Comparison of ENCODE assay signal across 24 cellular contexts in genomic region chr1:87170151-87170550, GRCh38.
DNase-seq lines count a peak whose midpoint lies in the region; ATAC-seq and TF ChIP-seq lines count a peak whose summit lies in the region.
"Had no signal": no experiment of that assay in that cellular context is flagged by ENCODE, and none has a peak within 500 bp of the region (broad histone marks: within the 10 kb centered on the region; RNA-seq: fewer than 3 reads in every experiment).

No MANE protein-coding gene starts in this region.

- H3K9me3 ChIP-seq in fibroblast of lung (ENCODE audit: control insufficient read depth, insufficient read depth, low read depth, low read length) (no peaks in the 10 kb centered on the region), testis (no peaks in the 10 kb centered on the region), PC-3 (ENCODE audit: low read length) (no peaks in the 10 kb centered on the region)
- H3K9me3 ChIP-seq: Caco-2, esophagus muscularis mucosa, right lobe of liver, upper lobe of right lung had no signal

- H3K27me3 ChIP-seq in fibroblast of lung (ENCODE audit: control insufficient read depth, insufficient read depth, low read length): no peaks in the 10 kb centered on the region
- H3K27me3 ChIP-seq in testis: no peaks in the 10 kb centered on the region
- peaks cover 44% of the 10 kb centered on the region for H3K27me3 ChIP-seq in PC-3 (ENCODE audit: low read length)
- H3K27me3 ChIP-seq: esophagus muscularis mucosa, right lobe of liver, upper lobe of right lung had no signal

- POLR2A ChIA-PET in PC-3 (lab: Charles Lee; ENCODE audit: unreplicated experiment) (no interaction called here), T-cell (lab: Charles Lee) (no interaction called here)

- peaks cover 2% of the 10 kb centered on the region for H3K27me3 Mint-ChIP-seq in nephron progenitor cell (ENCODE audit: low read depth, poor library complexity)
- H3K27me3 Mint-ChIP-seq in T-cell: peaks cover 15 to 37% of the 10 kb centered on the region in 2 donors

- H3K9me3 Mint-ChIP-seq in nephron progenitor cell (no peaks in the 10 kb centered on the region), T-cell (no peaks in the 10 kb centered on the region)
- H3K9me3 Mint-ChIP-seq: activated T-cell treated with anti-CD3 and anti-CD28 coated beads, Interleukin-2, amount 50 U/mL, for 72 hours; stimulated activated effector memory CD8-positive, alpha-beta T cell treated with anti-CD3 and anti-CD28 coated beads, Interleukin-12 subunit alpha, Interleukin-12 subunit beta, amount 100 ng/mL, for 72 hours had no signal

- H3K4me1 Mint-ChIP-seq in nephron progenitor cell: peaks cover 81% of the 10 kb centered on the region
- H3K4me1 Mint-ChIP-seq in T-cell: no peaks in the 10 kb centered on the region
- H3K4me1 Mint-ChIP-seq: stimulated activated effector memory CD8-positive, alpha-beta T cell treated with anti-CD3 and anti-CD28 coated beads, Interleukin-12 subunit alpha, Interleukin-12 subunit beta, amount 100 ng/mL, for 72 hours; T-helper 17 cell had no signal

- CTCF ChIA-PET in PC-3 (lab: Charles Lee): no interaction called here
- CTCF ChIA-PET in T-cell (lab: Charles Lee): no interaction called here

- H3K4me3 Mint-ChIP-seq in nephron progenitor cell (no peak overlapping the region), T-cell (no peak overlapping the region)
- H3K4me3 Mint-ChIP-seq: activated T-cell treated with anti-CD3 and anti-CD28 coated beads, Interleukin-2, amount 50 U/mL, for 72 hours; stimulated activated effector memory CD8-positive, alpha-beta T cell treated with anti-CD3 and anti-CD28 coated beads, Interleukin-12 subunit alpha, Interleukin-12 subunit beta, amount 100 ng/mL, for 72 hours; T-helper 17 cell had no signal

- peak in 30 of 58 donors; percentile 4 to 79 (median 26) for DNase-seq in anterior cingulate cortex (lab: John Stamatoyannopoulos, UW)
- DNase-seq in fibroblast of lung (ENCODE audit: low read depth in 2 of 2): peak; percentile 29 to 37
- DNase-seq in nephron progenitor cell: no peak
- peak; percentile 20 for DNase-seq in testis
- DNase-seq in PC-3: no peak
- DNase-seq in T-cell: no peak
- no peak for DNase-seq in GF-D8 (lab: John Stamatoyannopoulos, UW)
- DNase-seq: activated CD4-positive, alpha-beta T cell treated with anti-CD3 and anti-CD28 coated beads, Interleukin-2, amount 50 U/mL, for 48 hours; activated CD4-positive, CD25-positive, alpha-beta regulatory T cell treated with anti-CD3 and anti-CD28 coated beads, Interleukin-2, amount 50 U/mL, for 72 hours; activated T-cell treated with anti-CD3 and anti-CD28 coated beads, Interleukin-2, amount 50 U/mL, for 72 hours; C1 segment of cervical spinal cord; Caco-2; cerebellar nuclear complex; dermis blood vessel endothelial cell; GM23248; left colon; NCI-H1092 treated with DMSO at 0.1 percent for 48 hours; NCI-H187; right lobe of liver; T-helper 17 cell; upper lobe of right lung had no signal

- no peak for TF ChIP-seq POLR2A in testis (IDR thresholded peaks at IDR 0.05)

- H3K27ac ChIP-seq in fibroblast of lung (ENCODE audit: insufficient read depth, low read length) (no peak overlapping the region), testis (no peak overlapping the region), PC-3 (ENCODE audit: low read length) (no peak overlapping the region)
- H3K27ac ChIP-seq: GM23248, right lobe of liver, upper lobe of right lung had no signal

- no peaks in the 10 kb centered on the region for H3K4me1 ChIP-seq in fibroblast of lung (ENCODE audit: control insufficient read depth, extremely low read depth, insufficient read depth, low read length)
- H3K4me1 ChIP-seq in testis: no peaks in the 10 kb centered on the region
- H3K4me1 ChIP-seq in PC-3 (ENCODE audit: insufficient read depth, low read length): no peaks in the 10 kb centered on the region
- H3K4me1 ChIP-seq: Caco-2, right lobe of liver, upper lobe of right lung had no signal

- H3F3A ChIP-seq in PC-3 (ENCODE audit: low read length, unreplicated experiment): no peaks in the 10 kb centered on the region

- no peak overlapping the region for H2AFZ ChIP-seq in fibroblast of lung (ENCODE audit: low read length)
- no peak overlapping the region for H2AFZ ChIP-seq in PC-3 (ENCODE audit: low read length)
- H2AFZ ChIP-seq: GM23248 had no signal

- H4K20me1 ChIP-seq in fibroblast of lung (ENCODE audit: control insufficient read depth, extremely low read depth, insufficient read depth, low read length) (no peaks in the 10 kb centered on the region), PC-3 (ENCODE audit: low read length) (no peaks in the 10 kb centered on the region)

- no peak overlapping the region for H3K9ac ChIP-seq in fibroblast of lung (ENCODE audit: insufficient read depth, low read length)
- H3K9ac ChIP-seq in PC-3 (ENCODE audit: low read length): no peak overlapping the region
- H3K9ac ChIP-seq: GM23248 had no signal

- no peak overlapping the region for H3K4me2 ChIP-seq in fibroblast of lung (ENCODE audit: extremely low read depth, insufficient read depth, low read length)
- H3K4me2 ChIP-seq in PC-3 (ENCODE audit: low read length): no peak overlapping the region

- BruUV-seq in PC-3 (replicated peaks; lab: Mats Ljungman, UMichigan): no TSS peak

- peak overlapping the region; percentile 97 for H3K27ac Mint-ChIP-seq in nephron progenitor cell
- no peak overlapping the region for H3K27ac Mint-ChIP-seq in T-cell
- H3K27ac Mint-ChIP-seq: activated T-cell treated with anti-CD3 and anti-CD28 coated beads, Interleukin-2, amount 50 U/mL, for 72 hours; stimulated activated effector memory CD8-positive, alpha-beta T cell treated with anti-CD3 and anti-CD28 coated beads, Interleukin-12 subunit alpha, Interleukin-12 subunit beta, amount 100 ng/mL, for 72 hours; T-helper 17 cell had no signal

- H3K79me2 ChIP-seq in fibroblast of lung (ENCODE audit: control insufficient read depth, insufficient read depth, low read length): no peaks in the 10 kb centered on the region
- no peaks in the 10 kb centered on the region for H3K79me2 ChIP-seq in PC-3 (ENCODE audit: low read length)

- TF ChIP-seq CTCF in fibroblast of lung (conservative IDR thresholded peaks at IDR 0.05 in 1 of 2, IDR thresholded peaks at IDR 0.05 in 1 of 2; ENCODE audit: low read depth in 1 of 2, low read length in 2 of 2) (no peak), nephron progenitor cell (IDR thresholded peaks at IDR 0.05) (no peak), testis (IDR thresholded peaks at IDR 0.05) (no peak), PC-3 (conservative IDR thresholded peaks at IDR 0.05; ENCODE audit: low read depth, low read length) (no peak)

- ATAC-seq in PC-3 (no peak), T-cell (replicated peaks in 1 of 4) (no peak)
- ATAC-seq: activated T-cell treated with anti-CD3 and anti-CD28 coated beads, Interleukin-2, amount 50 U/mL, for 72 hours; left colon; SK-N-SH treated with all-trans-retinoic acid at 6 μM for 48 hours; stimulated activated effector memory CD8-positive, alpha-beta T cell treated with anti-CD3 and anti-CD28 coated beads, Interleukin-12 subunit alpha, Interleukin-12 subunit beta, amount 100 ng/mL, for 72 hours; T-helper 17 cell; upper lobe of right lung had no signal

- H3K9me2 ChIP-seq in PC-3 (replicated peaks; ENCODE audit: low read length): no peaks in the 10 kb centered on the region

- H3K36me3 ChIP-seq in fibroblast of lung (ENCODE audit: control insufficient read depth, insufficient read depth, low read length) (no peaks in the 10 kb centered on the region), testis (ENCODE audit: low read depth, missing control alignments) (no peaks in the 10 kb centered on the region), PC-3 (ENCODE audit: low read depth, low read length) (no peaks in the 10 kb centered on the region)
- H3K36me3 ChIP-seq: esophagus muscularis mucosa, right lobe of liver, upper lobe of right lung had no signal

- H3K4me3 ChIP-seq in fibroblast of lung (replicated peaks in 1 of 4; ENCODE audit: control extremely low read depth in 1 of 4, insufficient read depth in 1 of 4, low read depth in 3 of 4, low read length in 4 of 4) (no peak overlapping the region), testis (no peak overlapping the region), PC-3 (ENCODE audit: low read length) (no peak overlapping the region)
- H3K4me3 ChIP-seq: esophagus muscularis mucosa, GM23248, right lobe of liver, upper lobe of right lung had no signal

- intact Hi-C loops in testis (cut with DNase I; ENCODE audit: low total_unique reads): no loop called here
- intact Hi-C loops in PC-3 (cut with micrococcal nuclease): no loop called here

- WGBS in testis, 2 donors: 70 to 74% methylated on average over 7 of the region's 7 CpGs

- no peaks in the 10 kb centered on the region for H3K36me3 Mint-ChIP-seq in nephron progenitor cell (ENCODE audit: low read depth)
- H3K36me3 Mint-ChIP-seq in T-cell: no peaks in the 10 kb centered on the region
- H3K36me3 Mint-ChIP-seq: stimulated activated effector memory CD8-positive, alpha-beta T cell treated with anti-CD3 and anti-CD28 coated beads, Interleukin-12 subunit alpha, Interleukin-12 subunit beta, amount 100 ng/mL, for 72 hours had no signal

Comparison
In these comparisons a context has a peak if more than half of its experiments do, and no peak if none do; other contexts are left out.
1. DNase-seq: peak in anterior cingulate cortex (30 of 58), fibroblast of lung (2 of 2) and testis (single experiment); none in nephron progenitor cell (single experiment), PC-3 (single experiment), T-cell (0 of 34) and GF-D8 (single experiment).